Comparison of ENCODE assay signal across 11 cellular contexts in genomic region chr10:88110355-88110754, GRCh38.
DNase-seq lines count a peak whose midpoint lies in the region; ATAC-seq, FAIRE-seq and TF ChIP-seq lines count a peak whose summit lies in the region.
"Had no signal": no experiment of that assay in that cellular context is flagged by ENCODE, and none has a peak within 500 bp of the region (broad histone marks: within the 10 kb centered on the region; RNA-seq: fewer than 3 reads in every experiment).

No MANE protein-coding gene starts in this region.

- H4K20me1 ChIP-seq in BLaER1 treated with 17β-estradiol and CSF1 and Interleukin-3, amounts not matched to agents 10 nM and 100 nM: no peaks in the 10 kb centered on the region
- H4K20me1 ChIP-seq in IMR-90 (ENCODE audit: insufficient read depth, low read length): no peaks in the 10 kb centered on the region
- no peaks in the 10 kb centered on the region for H4K20me1 ChIP-seq in GM12878 (ENCODE audit: control insufficient read depth, insufficient read depth)

- no peaks in the 10 kb centered on the region; the same call in 1 of the 2 replicates for H3K79me2 ChIP-seq in GM12878 (ENCODE audit: control insufficient read depth, insufficient read depth, low read length)

- intact Hi-C loops in IMR-90 (cut with micrococcal nuclease) (no loop called here), GM12878 (cut with micrococcal nuclease; ENCODE audit: unreplicated experiment) (loop anchor here (2.0 to 5.0 kb wide), 2 partner anchors 46 to 442 kb away; no protein-coding TSS in a partner anchor)

- H2BK20ac ChIP-seq in IMR-90 (ENCODE audit: low read depth, low read length): peak overlapping the region; percentile 86

- H4K5ac ChIP-seq in IMR-90 (ENCODE audit: low read depth, low read length): peak overlapping the region; percentile 41; the same call in 1 of the 2 replicates

- in situ Hi-C loops in IMR-90 (cut with MboI; ENCODE audit: low sequenced_read_pairs): no loop called here
- in situ Hi-C loops in GM12878 (cut with MboI): loop anchor here (5.0 kb wide), 1 partner anchor 248 kb away; the partner anchor contains the start of genes KLLN and PTEN

- ATAC-seq in IMR-90 (ENCODE audit: low read depth) (peak; percentile 74), GM12878 (peak; percentile 44), GM21423 (IDR thresholded peaks at IDR 0.05; ENCODE audit: unreplicated experiment) (no peak), HG03097 (IDR thresholded peaks at IDR 0.05; ENCODE audit: low FRiP score, unreplicated experiment) (no peak)

- peak overlapping the region; percentile 52; the same call in 2 of the 3 replicates for H2BK15ac ChIP-seq in IMR-90 (ENCODE audit: low read depth, low read length)

- POLR2A ChIA-PET in IMR-90 (lab: Charles Lee; ENCODE audit: unreplicated experiment) (no interaction called here), GM12878 (lab: Charles Lee) (interaction anchor here (1.3 to 1.5 kb wide), 4 partner anchors 19 to 248 kb away, joined by 3 to 5 read pairs (median 4); no protein-coding TSS in a partner anchor)

- peak overlapping the region; percentile 5; the same call in 1 of the 2 replicates for H3K56ac ChIP-seq in IMR-90 (ENCODE audit: extremely low read depth, insufficient read depth, low read length)

- peak overlapping the region; percentile 79 for H3K23ac ChIP-seq in IMR-90 (ENCODE audit: low read depth, low read length)

- no peak overlapping the region for H3K9ac ChIP-seq in BLaER1 treated with 17β-estradiol and CSF1 and Interleukin-3, amounts not matched to agents 10 nM and 100 nM
- H3K9ac ChIP-seq in IMR-90 (ENCODE audit: low read depth, low read length) (no peak overlapping the region), GM12878 (ENCODE audit: control insufficient read depth, insufficient read depth, low read length) (peak overlapping the region; percentile 18; the same call in 1 of the 2 replicates)

- BruUV-seq in IMR-90 (replicated peaks; lab: Mats Ljungman, UMichigan) (no TSS peak), GM12878 (replicated peaks; lab: Mats Ljungman, UMichigan) (TSS peak; percentile 87)

- no peaks in the 10 kb centered on the region for H3K36me3 ChIP-seq in BLaER1 treated with 17β-estradiol and CSF1 and Interleukin-3, amounts not matched to agents 10 nM and 100 nM
- H3K36me3 ChIP-seq in IMR-90 (ENCODE audit: control insufficient read depth, insufficient read depth, low read length): no peaks in the 10 kb centered on the region
- H3K36me3 ChIP-seq in GM12878 (ENCODE audit: control insufficient read depth in 2 of 2, insufficient read depth in 2 of 2, low read length in 1 of 2): no peaks in the 10 kb centered on the region
- H3K36me3 ChIP-seq: esophagus squamous epithelium had no signal

- peaks cover 0 to 10% (median 0%) of the 10 kb centered on the region in 11 experiments; a peak in 8 of 22 replicates for H3K9me3 ChIP-seq in BLaER1 treated with 17β-estradiol and CSF1 and Interleukin-3, amounts not matched to agents 10 nM and 100 nM (replicated peaks in 1 of 11)
- no peaks in the 10 kb centered on the region for H3K9me3 ChIP-seq in IMR-90 (ENCODE audit: control insufficient read depth, insufficient read depth, low read length)
- H3K9me3 ChIP-seq in GM12878 (replicated peaks; ENCODE audit: control insufficient read depth, insufficient read depth, low read length): no peaks in the 10 kb centered on the region; the same call in 2 of the 3 replicates
- H3K9me3 ChIP-seq: esophagus squamous epithelium had no signal

- peak overlapping the region; percentile 69 for H2AK5ac ChIP-seq in IMR-90 (ENCODE audit: low read depth, low read length)

- DNase-seq in IMR-90 (peak; percentile 72), GM12878 (ENCODE audit: low read depth, low spot score) (no peak), myocyte (ENCODE audit: low read depth) (peak; percentile 74), NCI-H2171 (lab: John Stamatoyannopoulos, UW) (no peak), DMS79 treated with DMSO at 0.1 percent for 48 hours (lab: John Stamatoyannopoulos, UW) (no peak)
- DNase-seq: COR-L47, esophagus squamous epithelium, substantia nigra had no signal

- FAIRE-seq in GM12878 (lab: Jason Lieb, UNC): no peak

- peaks cover 10% of the 10 kb centered on the region for H3K9me1 ChIP-seq in IMR-90 (ENCODE audit: insufficient read depth, low read length)

- peak overlapping the region; percentile 87 for H3K14ac ChIP-seq in IMR-90 (replicated peaks; ENCODE audit: low read depth, low read length)

- peak overlapping the region; percentile 76; the same call in 1 of the 2 replicates for H3K18ac ChIP-seq in IMR-90 (ENCODE audit: low read depth, low read length)

- CTCF ChIA-PET in IMR-90 (lab: Yijun Ruan, JAX): no interaction called here
- CTCF ChIA-PET in GM12878 (lab: Yijun Ruan, JAX): interaction anchor here (0.7 to 1.7 kb wide), 5 partner anchors 19 to 279 kb away, joined by 3 to 10 read pairs (median 4); no protein-coding TSS in a partner anchor

- peaks cover 73 to 86% (median 76%) of the 10 kb centered on the region in 10 experiments for H3K4me1 ChIP-seq in BLaER1 treated with 17β-estradiol and CSF1 and Interleukin-3, amounts not matched to agents 10 nM and 100 nM
- peaks cover 5% of the 10 kb centered on the region for H3K4me1 ChIP-seq in IMR-90 (ENCODE audit: control insufficient read depth, insufficient read depth, low read length)
- peaks cover 89% of the 10 kb centered on the region for H3K4me1 ChIP-seq in GM12878 (ENCODE audit: control insufficient read depth, insufficient read depth, low read length)

- H4K91ac ChIP-seq in IMR-90 (ENCODE audit: insufficient read depth, low read depth, low read length): peak overlapping the region; percentile 64

- peak overlapping the region; percentile 6 to 22; a peak in 1 of 4 replicates for H4K8ac ChIP-seq in IMR-90 (ENCODE audit: low read depth in 2 of 2, low read length in 2 of 2)

- SMC1A ChIA-PET in GM12878 (lab: Charles Lee; ENCODE audit: uncharacterized antibody, unreplicated experiment): interaction anchor here (1.2 to 14.9 kb wide), 5 partner anchors 15 to 277 kb away, joined by 3 to 229 read pairs (median 192); no protein-coding TSS in a partner anchor

- no peak for TF ChIP-seq RAD21 in IMR-90 (IDR thresholded peaks at IDR 0.05; ENCODE audit: low read length)
- no peak for TF ChIP-seq RAD21 in GM12878 (IDR thresholded peaks at IDR 0.05; ENCODE audit: insufficient read depth, low read depth, low read length)

- no peak for TF ChIP-seq CTCF in IMR-90 (conservative IDR thresholded peaks at IDR 0.05; ENCODE audit: low read depth, low read length)
- TF ChIP-seq CTCF in GM12878 (IDR thresholded peaks at IDR 0.05 in 2 of 3, conservative IDR thresholded peaks at IDR 0.05 in 1 of 3; ENCODE audit: control insufficient read depth in 2 of 3, extremely low read depth in 1 of 3, insufficient read depth in 1 of 3, low read depth in 3 of 3, low read length in 3 of 3): no peak

- peak overlapping the region; percentile 31 for H2BK5ac ChIP-seq in IMR-90 (ENCODE audit: low read depth, low read length, poor library complexity, severe bottlenecking)

- H3K4me3 ChIP-seq in BLaER1 treated with 17β-estradiol and CSF1 and Interleukin-3, amounts not matched to agents 10 nM and 100 nM: no peak overlapping the region; a peak in 1 of 20 replicates
- H3K4me3 ChIP-seq in IMR-90 (ENCODE audit: insufficient read depth, low read depth, low read length): no peak overlapping the region
- H3K4me3 ChIP-seq in GM12878: no peak overlapping the region; the same call in 1 of the 2 replicates
- H3K4me3 ChIP-seq: esophagus squamous epithelium had no signal

- peak overlapping the region; percentile 91 for H2BK120ac ChIP-seq in IMR-90 (ENCODE audit: low read depth, low read length)

- H2AK9ac ChIP-seq in IMR-90 (replicated peaks; ENCODE audit: low read depth, low read length, poor library complexity): peak overlapping the region; percentile 37

- RAD21 ChIA-PET in GM12878 (lab: Charles Lee; ENCODE audit: unreplicated experiment): interaction anchor here (0.9 to 7.4 kb wide), 11 partner anchors 11 to 277 kb away, joined by 3 to 102 read pairs (median 3); partner anchors contain the start of genes KLLN and PTEN

- H3K4ac ChIP-seq in IMR-90 (ENCODE audit: low read depth, low read length): peak overlapping the region; percentile 59

- H3K4me2 ChIP-seq in BLaER1 treated with 17β-estradiol and CSF1 and Interleukin-3, amounts not matched to agents 10 nM and 100 nM: peak overlapping the region in 10 of 11 experiments; percentile 1 to 41 (median 16); a peak in 12 of 22 replicates
- H3K4me2 ChIP-seq in IMR-90 (ENCODE audit: low read depth, low read length): peak overlapping the region; percentile 47; the same call in 1 of the 2 replicates
- peak overlapping the region; percentile 66 for H3K4me2 ChIP-seq in GM12878 (ENCODE audit: control insufficient read depth, insufficient read depth)

- no peak for TF ChIP-seq POLR2A in IMR-90 (IDR thresholded peaks at IDR 0.05; ENCODE audit: low read depth, low read length)
- no peak for TF ChIP-seq POLR2A in GM12878 (IDR thresholded peaks at IDR 0.05; ENCODE audit: low read depth, low read length)

- no peaks in the 10 kb centered on the region for H3K27me3 ChIP-seq in BLaER1 treated with 17β-estradiol and CSF1 and Interleukin-3, amounts not matched to agents 10 nM and 100 nM
- H3K27me3 ChIP-seq in IMR-90 (ENCODE audit: control insufficient read depth, insufficient read depth, low read length): no peaks in the 10 kb centered on the region
- no peaks in the 10 kb centered on the region for H3K27me3 ChIP-seq in GM12878 (replicated peaks in 1 of 2; ENCODE audit: control insufficient read depth in 2 of 2, insufficient read depth in 2 of 2, low read length in 1 of 2)
- H3K27me3 ChIP-seq: esophagus squamous epithelium had no signal

- H3K27ac ChIP-seq in BLaER1 treated with 17β-estradiol and CSF1 and Interleukin-3, amounts not matched to agents 10 nM and 100 nM: peak overlapping the region in 8 of 11 experiments; percentile 1 to 56 (median 18); a peak in 9 of 22 replicates
- H3K27ac ChIP-seq in IMR-90 (ENCODE audit: insufficient read depth, low read length) (no peak overlapping the region; the same call in 1 of the 2 replicates), GM12878 (ENCODE audit: control insufficient read depth, insufficient read depth) (peak overlapping the region; percentile 86)
- H3K27ac ChIP-seq: esophagus squamous epithelium had no signal

- dilution Hi-C loops in IMR-90 (cut with HindIII; ENCODE audit: low sequenced_read_pairs, unreplicated experiment): no loop called here

- peaks cover 0 to 4% of the 10 kb centered on the region in 2 experiments; a peak in 1 of 4 replicates for H3K79me1 ChIP-seq in IMR-90 (ENCODE audit: low read depth in 1 of 2, low read length in 2 of 2)

- TF ChIP-seq EP300 in GM12878 (IDR thresholded peaks at IDR 0.05; ENCODE audit: borderline replicate concordance in 1 of 2, control insufficient read depth in 1 of 2, low read depth in 2 of 2, low read length in 2 of 2): no peak

- H2AFZ ChIP-seq in IMR-90 (replicated peaks; ENCODE audit: low read length, poor library complexity) (peak overlapping the region; percentile 56), GM12878 (ENCODE audit: control insufficient read depth, low read depth, low read length) (peak overlapping the region; percentile 13)

TF ChIP-seq in IMR-90, 13 proteins besides CTCF, POLR2A, EP300 and RAD21:
- TF ChIP-seq CEBPB (IDR thresholded peaks at IDR 0.05; ENCODE audit: low read depth, low read length) (no peak), FOS (IDR thresholded peaks at IDR 0.05; ENCODE audit: low read depth, low read length) (peak; percentile 62)

TF ChIP-seq in GM12878, 131 proteins besides CTCF, POLR2A, EP300 and RAD21:
- TF ChIP-seq RUNX3 (IDR thresholded peaks at IDR 0.05; ENCODE audit: low read length) (peak; percentile 13; the same call in 1 of the 2 replicates), YBX1 (IDR thresholded peaks at IDR 0.05) (no peak)

Comparison
In these comparisons a context has a peak if more than half of its experiments do, and no peak if none do; other contexts are left out.
1. H3K4me2 ChIP-seq: peak in every context shown above with its lines; median percentile 66 in GM12878; 47 in IMR-90; 16 in BLaER1 treated with 17β-estradiol and CSF1 and Interleukin-3, amounts not matched to agents 10 nM and 100 nM.
2. ATAC-seq: peak in IMR-90 (single experiment) and GM12878 (single experiment); none in GM21423 (single experiment) and HG03097 (single experiment).
3. DNase-seq: peak in IMR-90 (single experiment) and myocyte (single experiment); none in GM12878 (single experiment), NCI-H2171 (single experiment) and DMS79 treated with DMSO at 0.1 percent for 48 hours (single experiment).